10 cellular contexts compared by ENCODE assay signal in genomic region chr11:127994736-127995135, GRCh38.
A peak's percentile ranks its signal among the peaks of the same experiment; 100 is the strongest.
DNase-seq lines count a peak whose midpoint lies in the region; ATAC-seq and TF ChIP-seq lines count a peak whose summit lies in the region.
"Had no signal": no experiment of that assay in that cellular context is flagged by ENCODE, and none has a peak within 500 bp of the region (broad histone marks: within the 10 kb centered on the region; RNA-seq: fewer than 3 reads in every experiment).

No MANE protein-coding gene starts in this region.

- POLR2A ChIA-PET in RWPE1 (lab: Yijun Ruan, JAX; ENCODE audit: low non-redundant PET) = no interaction called here

- H3K36me3 Mint-ChIP-seq in osteocyte (ENCODE audit: unreplicated experiment) = no peaks in the 10 kb centered on the region

- no peak overlapping the region for H3K27ac ChIP-seq in RWPE1

- H3K9me3 Mint-ChIP-seq in osteocyte (ENCODE audit: unreplicated experiment) = no peaks in the 10 kb centered on the region

- no peak overlapping the region for H3K4me3 Mint-ChIP-seq in osteocyte (ENCODE audit: unreplicated experiment)

- H3K27ac Mint-ChIP-seq in osteocyte (ENCODE audit: unreplicated experiment) = peak overlapping the region; percentile 17

- no peak for ATAC-seq in GM21367 (IDR thresholded peaks at IDR 0.05; ENCODE audit: unreplicated experiment)
- no peak for ATAC-seq in HG02623 (IDR thresholded peaks at IDR 0.05; ENCODE audit: unreplicated experiment)
- ATAC-seq: mucosa of descending colon had no signal

- H3K4me3 ChIP-seq in epithelial cell of proximal tubule (ENCODE audit: low read depth, low read length) = no peak overlapping the region
- H3K4me3 ChIP-seq: mucosa of descending colon had no signal

- peaks cover 33% of the 10 kb centered on the region for H3K4me1 Mint-ChIP-seq in osteocyte (ENCODE audit: unreplicated experiment)

- CTCF ChIA-PET in RWPE1 (lab: Yijun Ruan, JAX) = no interaction called here

- peak; percentile 10 for DNase-seq in Daoy (ENCODE audit: low read depth)
- DNase-seq in RWPE1 (ENCODE audit: low spot score) = peak; percentile 10
- DNase-seq in epithelial cell of proximal tubule (ENCODE audit: low read depth) = peak; percentile 37
- no peak for DNase-seq in osteocyte (ENCODE audit: extremely low spot score, unreplicated experiment)
- DNase-seq in activated naive CD4-positive, alpha-beta T cell (lab: John Stamatoyannopoulos, UW) = no peak
- DNase-seq in DMS53 (lab: John Stamatoyannopoulos, UW) = no peak
- DNase-seq: activated CD4-positive, alpha-beta T cell treated with anti-CD3 and anti-CD28 coated beads, Interleukin-2, amount 50 U/mL, for 48 hours; mucosa of descending colon had no signal

- H3K27me3 Mint-ChIP-seq in osteocyte (ENCODE audit: unreplicated experiment) = no peaks in the 10 kb centered on the region

- no peak for TF ChIP-seq CTCF in RWPE1 (conservative IDR thresholded peaks at IDR 0.05; ENCODE audit: low read depth)
- no peak for TF ChIP-seq CTCF in epithelial cell of proximal tubule (conservative IDR thresholded peaks at IDR 0.05; ENCODE audit: low read depth, low read length)
- TF ChIP-seq CTCF in osteocyte (IDR thresholded peaks at IDR 0.05) = no peak

Comparison
In these comparisons a context has a peak if more than half of its experiments do, and no peak if none do; other contexts are left out.
1. DNase-seq: peak in Daoy (single experiment), RWPE1 (single experiment) and epithelial cell of proximal tubule (single experiment); none in osteocyte (single experiment), activated naive CD4-positive, alpha-beta T cell (0 of 4) and DMS53 (single experiment).